8 cellular contexts compared by ENCODE assay signal in the genomic region with DNA sequence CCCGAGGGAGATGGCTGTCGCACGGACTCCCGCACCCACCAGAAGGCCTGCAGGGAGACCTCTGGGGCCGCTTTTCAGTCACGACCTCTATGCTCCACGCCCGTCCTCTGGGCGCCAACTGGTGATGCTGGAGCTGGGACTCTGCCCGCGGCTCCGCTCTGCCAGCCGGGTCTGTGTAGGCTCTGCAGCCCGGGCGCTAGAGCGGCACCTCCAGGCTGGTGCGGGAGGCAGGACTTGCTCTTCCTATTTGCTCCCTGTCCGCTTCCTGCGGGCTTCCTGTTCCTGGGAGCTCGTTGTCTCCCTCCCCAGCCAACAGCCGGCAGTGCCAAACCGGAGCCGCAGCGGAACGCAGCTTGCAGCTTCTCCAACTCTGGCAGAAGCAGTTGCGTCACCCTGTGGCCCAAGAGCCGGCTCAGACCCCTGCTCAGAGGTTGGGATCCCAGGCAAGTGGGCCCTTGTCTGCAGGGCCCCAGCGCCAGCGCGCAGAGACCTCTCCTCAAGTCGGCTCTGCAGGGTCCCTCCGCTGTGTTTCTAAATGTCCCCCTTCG.
DNase-seq lines count a peak whose midpoint lies in the region; ATAC-seq, FAIRE-seq and TF ChIP-seq lines count a peak whose summit lies in the region.

No MANE protein-coding gene starts in this region.

- no peak overlapping the region for H3K27ac Mint-ChIP-seq in activated CD4-positive, alpha-beta T cell treated with anti-CD3 and anti-CD28 coated beads, Interleukin-2, amount 10 ng/mL, durations not matched to agents 7 days and 5 days

- no peaks in the 10 kb centered on the region for H3K9me3 ChIP-seq in cardiac muscle cell (ENCODE audit: low read depth)
- H3K9me3 ChIP-seq in prostate gland, result no peaks in the 10 kb centered on the region

- peaks cover 20% of the 10 kb centered on the region for H3K27me3 Mint-ChIP-seq in activated CD4-positive, alpha-beta T cell treated with anti-CD3 and anti-CD28 coated beads, Interleukin-2, amount 10 ng/mL, durations not matched to agents 7 days and 5 days

- no peak for TF ChIP-seq POLR2A in prostate gland (IDR thresholded peaks at IDR 0.05)

- no peaks in the 10 kb centered on the region for H3K27me3 ChIP-seq in cardiac muscle cell
- H3K27me3 ChIP-seq in prostate gland (replicated peaks; ENCODE audit: insufficient read depth), result no peaks in the 10 kb centered on the region

- CTCF ChIA-PET in activated CD4-positive, alpha-beta T cell treated with anti-CD3 and anti-CD28 coated beads, Interleukin-2, amount 10 ng/mL, durations not matched to agents 7 days and 5 days (lab: Charles Lee), result interaction anchor here (1.2 kb wide), 1 partner anchor 13 kb away, joined by 3 read pairs; no protein-coding TSS in a partner anchor

- no peaks in the 10 kb centered on the region for H3K4me1 Mint-ChIP-seq in activated CD4-positive, alpha-beta T cell treated with anti-CD3 and anti-CD28 coated beads, Interleukin-2, amount 10 ng/mL, durations not matched to agents 7 days and 5 days

- DNase-seq in DMS 273 treated with DMSO at 0.1 percent for 48 hours (lab: John Stamatoyannopoulos, UW) (peak; percentile 84), SHP77 (lab: John Stamatoyannopoulos, UW) (peak; percentile 66 to 87), cardiac muscle cell (ENCODE audit: low read depth in 1 of 2, low spot score in 1 of 2) (peak; percentile 66 to 91), prostate gland (ENCODE audit: low spot score) (peak; percentile 79), D721Med (ENCODE audit: insufficient read length, low spot score) (no peak)
- no peak for DNase-seq in activated CD4-positive, alpha-beta T cell treated with anti-CD3 and anti-CD28 coated beads, Interleukin-2, amount 10 ng/mL, durations not matched to agents 7 days and 5 days
- no peak for DNase-seq in activated CD4-positive, CD25-positive, alpha-beta regulatory T cell treated with anti-CD3 and anti-CD28 coated beads, Interleukin-2, amount 50 U/mL, for 72 hours

- H3K4me1 ChIP-seq in cardiac muscle cell (ENCODE audit: low read depth) (peaks cover 4% of the 10 kb centered on the region), prostate gland (replicated peaks) (peaks cover 3% of the 10 kb centered on the region)

- no peaks in the 10 kb centered on the region for H3K9me3 Mint-ChIP-seq in activated CD4-positive, alpha-beta T cell treated with anti-CD3 and anti-CD28 coated beads, Interleukin-2, amount 10 ng/mL, durations not matched to agents 7 days and 5 days

- no peak overlapping the region for H3K4me3 Mint-ChIP-seq in activated CD4-positive, alpha-beta T cell treated with anti-CD3 and anti-CD28 coated beads, Interleukin-2, amount 10 ng/mL, durations not matched to agents 7 days and 5 days

- POLR2A ChIA-PET in activated CD4-positive, alpha-beta T cell treated with anti-CD3 and anti-CD28 coated beads, Interleukin-2, amount 10 ng/mL, durations not matched to agents 7 days and 5 days (lab: Charles Lee), result no interaction called here

- TF ChIP-seq CTCF in cardiac muscle cell (IDR thresholded peaks at IDR 0.05; ENCODE audit: low read depth, low read length) (peak; percentile 56), prostate gland (IDR thresholded peaks at IDR 0.05) (peak in 3 of 4 experiments; percentile 36 to 54 (median 42)), D721Med (IDR thresholded peaks at IDR 0.05; ENCODE audit: insufficient read depth, missing control alignments) (no peak)

- intact Hi-C loops in prostate gland (cut with DNase I), result loop anchor here (5.0 kb wide), 1 partner anchor 298 kb away; a partner anchor contains a TSS

- no peaks in the 10 kb centered on the region for H3K36me3 Mint-ChIP-seq in activated CD4-positive, alpha-beta T cell treated with anti-CD3 and anti-CD28 coated beads, Interleukin-2, amount 10 ng/mL, durations not matched to agents 7 days and 5 days (ENCODE audit: low read depth)

- no peak overlapping the region for H3K4me3 ChIP-seq in cardiac muscle cell
- H3K4me3 ChIP-seq in prostate gland, result peak overlapping the region; percentile 1 to 8

- no peak for FAIRE-seq in D721Med (lab: Jason Lieb, UNC)

- no peak for ATAC-seq in HG02870 (IDR thresholded peaks at IDR 0.05; ENCODE audit: unreplicated experiment)

- WGBS in prostate gland, result 22% methylated on average over 32 of the region's 33 CpGs

- H3K27ac ChIP-seq in cardiac muscle cell, result no peak overlapping the region
- peak overlapping the region; percentile 23 to 34 for H3K27ac ChIP-seq in prostate gland

- H3K36me3 ChIP-seq in cardiac muscle cell, result no peaks in the 10 kb centered on the region
- no peaks in the 10 kb centered on the region for H3K36me3 ChIP-seq in prostate gland

Comparison
In these comparisons a context has a peak if more than half of its experiments do, and no peak if none do; other contexts are left out.
1. DNase-seq: peak in DMS 273 treated with DMSO at 0.1 percent for 48 hours (single experiment), SHP77 (2 of 2), cardiac muscle cell (2 of 2) and prostate gland (single experiment); none in activated CD4-positive, alpha-beta T cell treated with anti-CD3 and anti-CD28 coated beads, Interleukin-2, amount 10 ng/mL, durations not matched to agents 7 days and 5 days (single experiment), activated CD4-positive, CD25-positive, alpha-beta regulatory T cell treated with anti-CD3 and anti-CD28 coated beads, Interleukin-2, amount 50 U/mL, for 72 hours (single experiment) and D721Med (single experiment).